In the genomic region with DNA sequence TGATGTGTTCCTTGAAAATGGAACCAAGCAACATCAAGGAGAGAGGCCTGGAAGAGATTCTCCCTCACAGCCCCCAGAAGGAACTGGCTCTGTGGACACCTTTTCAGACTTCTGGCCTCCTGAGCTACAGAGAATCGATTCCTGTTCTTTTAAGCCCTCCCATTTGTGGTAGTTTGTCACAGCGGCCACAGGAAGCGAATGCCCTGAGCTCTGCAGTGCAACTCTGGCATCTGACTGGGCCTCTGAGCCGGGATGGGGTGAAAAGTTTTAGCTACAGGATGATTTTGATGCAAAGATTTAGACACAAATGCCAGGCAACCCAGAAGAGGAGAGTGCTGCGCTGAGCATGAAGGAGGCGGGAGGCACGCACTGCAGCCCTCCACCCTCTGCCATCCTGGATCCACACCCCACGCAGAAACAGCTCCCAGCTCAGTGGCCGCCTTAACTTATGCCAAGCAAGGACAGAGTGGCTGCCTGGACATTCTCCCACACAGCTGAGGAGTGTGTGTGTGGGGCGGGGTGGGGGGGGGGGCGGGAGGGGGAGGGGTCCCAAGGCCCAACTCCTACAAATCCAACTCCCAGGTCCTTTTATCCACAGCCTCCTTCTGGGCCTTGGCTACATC, we compare ENCODE assay signal across 2 cellular contexts.
TF ChIP-seq lines count a peak whose summit lies in the region.

No MANE protein-coding gene starts in this region.

TF ChIP-seq in IMR-90, 13 proteins besides CTCF, POLR2A, EP300 and RAD21 (continued from another document):
- TF ChIP-seq, protein P1, sequence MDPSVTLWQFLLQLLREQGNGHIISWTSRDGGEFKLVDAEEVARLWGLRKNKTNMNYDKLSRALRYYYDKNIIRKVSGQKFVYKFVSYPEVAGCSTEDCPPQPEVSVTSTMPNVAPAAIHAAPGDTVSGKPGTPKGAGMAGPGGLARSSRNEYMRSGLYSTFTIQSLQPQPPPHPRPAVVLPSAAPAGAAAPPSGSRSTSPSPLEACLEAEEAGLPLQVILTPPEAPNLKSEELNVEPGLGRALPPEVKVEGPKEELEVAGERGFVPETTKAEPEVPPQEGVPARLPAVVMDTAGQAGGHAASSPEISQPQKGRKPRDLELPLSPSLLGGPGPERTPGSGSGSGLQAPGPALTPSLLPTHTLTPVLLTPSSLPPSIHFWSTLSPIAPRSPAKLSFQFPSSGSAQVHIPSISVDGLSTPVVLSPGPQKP (IDR thresholded peaks at IDR 0.05; ENCODE audit: borderline replicate concordance, low read depth, low read length), result no peak
- no peak for TF ChIP-seq RFX5 (IDR thresholded peaks at IDR 0.05; ENCODE audit: low read depth, low read length)
- TF ChIP-seq MAFK (IDR thresholded peaks at IDR 0.05; ENCODE audit: low read depth, low read length), result no peak
- no peak for TF ChIP-seq SMC3 (IDR thresholded peaks at IDR 0.05; ENCODE audit: low read depth, low read length)
- no peak for TF ChIP-seq MAZ (IDR thresholded peaks at IDR 0.05; ENCODE audit: borderline replicate concordance, low read depth, low read length)
- TF ChIP-seq RCOR1 (IDR thresholded peaks at IDR 0.05; ENCODE audit: insufficient replicate concordance, low read length), result no peak
- TF ChIP-seq FOS (IDR thresholded peaks at IDR 0.05; ENCODE audit: low read depth, low read length), result no peak
- no peak for TF ChIP-seq MXI1 (IDR thresholded peaks at IDR 0.05; ENCODE audit: borderline replicate concordance, low read depth, low read length)
- TF ChIP-seq BHLHE40 (IDR thresholded peaks at IDR 0.05; ENCODE audit: low read depth, low read length), result no peak
- TF ChIP-seq, protein P2, sequence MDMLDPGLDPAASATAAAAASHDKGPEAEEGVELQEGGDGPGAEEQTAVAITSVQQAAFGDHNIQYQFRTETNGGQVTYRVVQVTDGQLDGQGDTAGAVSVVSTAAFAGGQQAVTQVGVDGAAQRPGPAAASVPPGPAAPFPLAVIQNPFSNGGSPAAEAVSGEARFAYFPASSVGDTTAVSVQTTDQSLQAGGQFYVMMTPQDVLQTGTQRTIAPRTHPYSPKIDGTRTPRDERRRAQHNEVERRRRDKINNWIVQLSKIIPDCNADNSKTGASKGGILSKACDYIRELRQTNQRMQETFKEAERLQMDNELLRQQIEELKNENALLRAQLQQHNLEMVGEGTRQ (IDR thresholded peaks at IDR 0.05; ENCODE audit: low read depth, low read length), result no peak

TF ChIP-seq in WTC11, 78 proteins besides CTCF, POLR2A, EP300 and RAD21 (continued from another document):
- TF ChIP-seq, protein P3, sequence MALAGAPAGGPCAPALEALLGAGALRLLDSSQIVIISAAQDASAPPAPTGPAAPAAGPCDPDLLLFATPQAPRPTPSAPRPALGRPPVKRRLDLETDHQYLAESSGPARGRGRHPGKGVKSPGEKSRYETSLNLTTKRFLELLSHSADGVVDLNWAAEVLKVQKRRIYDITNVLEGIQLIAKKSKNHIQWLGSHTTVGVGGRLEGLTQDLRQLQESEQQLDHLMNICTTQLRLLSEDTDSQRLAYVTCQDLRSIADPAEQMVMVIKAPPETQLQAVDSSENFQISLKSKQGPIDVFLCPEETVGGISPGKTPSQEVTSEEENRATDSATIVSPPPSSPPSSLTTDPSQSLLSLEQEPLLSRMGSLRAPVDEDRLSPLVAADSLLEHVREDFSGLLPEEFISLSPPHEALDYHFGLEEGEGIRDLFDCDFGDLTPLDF (CRISPR knock-in tag; IDR thresholded peaks at IDR 0.05), result no peak
- no peak for TF ChIP-seq ELF4 (CRISPR knock-in tag; IDR thresholded peaks at IDR 0.05; ENCODE audit: low read depth)
- no peak for TF ChIP-seq MXD4 (CRISPR knock-in tag; IDR thresholded peaks at IDR 0.05; ENCODE audit: borderline replicate concordance)
- no peak for TF ChIP-seq ZNF416 (CRISPR knock-in tag; IDR thresholded peaks at IDR 0.05)
- TF ChIP-seq GRHL2 (CRISPR knock-in tag; IDR thresholded peaks at IDR 0.05; ENCODE audit: insufficient replicate concordance, severe bottlenecking), result no peak
- no peak for TF ChIP-seq NR1H2 (CRISPR knock-in tag; IDR thresholded peaks at IDR 0.05)
- no peak for TF ChIP-seq FOXJ3 (CRISPR knock-in tag; IDR thresholded peaks at IDR 0.05; ENCODE audit: borderline replicate concordance)
- TF ChIP-seq, protein P4, sequence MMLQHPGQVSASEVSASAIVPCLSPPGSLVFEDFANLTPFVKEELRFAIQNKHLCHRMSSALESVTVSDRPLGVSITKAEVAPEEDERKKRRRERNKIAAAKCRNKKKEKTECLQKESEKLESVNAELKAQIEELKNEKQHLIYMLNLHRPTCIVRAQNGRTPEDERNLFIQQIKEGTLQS (CRISPR knock-in tag; conservative IDR thresholded peaks at IDR 0.05), result no peak
- TF ChIP-seq, protein P5, sequence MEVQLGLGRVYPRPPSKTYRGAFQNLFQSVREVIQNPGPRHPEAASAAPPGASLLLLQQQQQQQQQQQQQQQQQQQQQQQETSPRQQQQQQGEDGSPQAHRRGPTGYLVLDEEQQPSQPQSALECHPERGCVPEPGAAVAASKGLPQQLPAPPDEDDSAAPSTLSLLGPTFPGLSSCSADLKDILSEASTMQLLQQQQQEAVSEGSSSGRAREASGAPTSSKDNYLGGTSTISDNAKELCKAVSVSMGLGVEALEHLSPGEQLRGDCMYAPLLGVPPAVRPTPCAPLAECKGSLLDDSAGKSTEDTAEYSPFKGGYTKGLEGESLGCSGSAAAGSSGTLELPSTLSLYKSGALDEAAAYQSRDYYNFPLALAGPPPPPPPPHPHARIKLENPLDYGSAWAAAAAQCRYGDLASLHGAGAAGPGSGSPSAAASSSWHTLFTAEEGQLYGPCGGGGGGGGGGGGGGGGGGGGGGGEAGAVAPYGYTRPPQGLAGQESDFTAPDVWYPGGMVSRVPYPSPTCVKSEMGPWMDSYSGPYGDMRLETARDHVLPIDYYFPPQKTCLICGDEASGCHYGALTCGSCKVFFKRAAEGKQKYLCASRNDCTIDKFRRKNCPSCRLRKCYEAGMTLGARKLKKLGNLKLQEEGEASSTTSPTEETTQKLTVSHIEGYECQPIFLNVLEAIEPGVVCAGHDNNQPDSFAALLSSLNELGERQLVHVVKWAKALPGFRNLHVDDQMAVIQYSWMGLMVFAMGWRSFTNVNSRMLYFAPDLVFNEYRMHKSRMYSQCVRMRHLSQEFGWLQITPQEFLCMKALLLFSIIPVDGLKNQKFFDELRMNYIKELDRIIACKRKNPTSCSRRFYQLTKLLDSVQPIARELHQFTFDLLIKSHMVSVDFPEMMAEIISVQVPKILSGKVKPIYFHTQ (CRISPR knock-in tag; IDR thresholded peaks at IDR 0.05), result no peak
- TF ChIP-seq, protein P6, sequence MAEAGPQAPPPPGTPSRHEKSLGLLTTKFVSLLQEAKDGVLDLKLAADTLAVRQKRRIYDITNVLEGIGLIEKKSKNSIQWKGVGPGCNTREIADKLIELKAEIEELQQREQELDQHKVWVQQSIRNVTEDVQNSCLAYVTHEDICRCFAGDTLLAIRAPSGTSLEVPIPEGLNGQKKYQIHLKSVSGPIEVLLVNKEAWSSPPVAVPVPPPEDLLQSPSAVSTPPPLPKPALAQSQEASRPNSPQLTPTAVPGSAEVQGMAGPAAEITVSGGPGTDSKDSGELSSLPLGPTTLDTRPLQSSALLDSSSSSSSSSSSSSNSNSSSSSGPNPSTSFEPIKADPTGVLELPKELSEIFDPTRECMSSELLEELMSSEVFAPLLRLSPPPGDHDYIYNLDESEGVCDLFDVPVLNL (CRISPR knock-in tag; IDR thresholded peaks at IDR 0.05; ENCODE audit: borderline replicate concordance, low read depth), result no peak
- TF ChIP-seq GTF2I (CRISPR knock-in tag; conservative IDR thresholded peaks at IDR 0.05), result no peak
- no peak for TF ChIP-seq SP1 (CRISPR knock-in tag; conservative IDR thresholded peaks at IDR 0.05)
- TF ChIP-seq ZNF423 (CRISPR knock-in tag; IDR thresholded peaks at IDR 0.05), result no peak
- TF ChIP-seq ZNF232 (CRISPR knock-in tag; IDR thresholded peaks at IDR 0.05), result no peak
- TF ChIP-seq, protein P7, sequence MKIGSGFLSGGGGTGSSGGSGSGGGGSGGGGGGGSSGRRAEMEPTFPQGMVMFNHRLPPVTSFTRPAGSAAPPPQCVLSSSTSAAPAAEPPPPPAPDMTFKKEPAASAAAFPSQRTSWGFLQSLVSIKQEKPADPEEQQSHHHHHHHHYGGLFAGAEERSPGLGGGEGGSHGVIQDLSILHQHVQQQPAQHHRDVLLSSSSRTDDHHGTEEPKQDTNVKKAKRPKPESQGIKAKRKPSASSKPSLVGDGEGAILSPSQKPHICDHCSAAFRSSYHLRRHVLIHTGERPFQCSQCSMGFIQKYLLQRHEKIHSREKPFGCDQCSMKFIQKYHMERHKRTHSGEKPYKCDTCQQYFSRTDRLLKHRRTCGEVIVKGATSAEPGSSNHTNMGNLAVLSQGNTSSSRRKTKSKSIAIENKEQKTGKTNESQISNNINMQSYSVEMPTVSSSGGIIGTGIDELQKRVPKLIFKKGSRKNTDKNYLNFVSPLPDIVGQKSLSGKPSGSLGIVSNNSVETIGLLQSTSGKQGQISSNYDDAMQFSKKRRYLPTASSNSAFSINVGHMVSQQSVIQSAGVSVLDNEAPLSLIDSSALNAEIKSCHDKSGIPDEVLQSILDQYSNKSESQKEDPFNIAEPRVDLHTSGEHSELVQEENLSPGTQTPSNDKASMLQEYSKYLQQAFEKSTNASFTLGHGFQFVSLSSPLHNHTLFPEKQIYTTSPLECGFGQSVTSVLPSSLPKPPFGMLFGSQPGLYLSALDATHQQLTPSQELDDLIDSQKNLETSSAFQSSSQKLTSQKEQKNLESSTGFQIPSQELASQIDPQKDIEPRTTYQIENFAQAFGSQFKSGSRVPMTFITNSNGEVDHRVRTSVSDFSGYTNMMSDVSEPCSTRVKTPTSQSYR (CRISPR knock-in tag; IDR thresholded peaks at IDR 0.05), result no peak
- TF ChIP-seq, protein P8, sequence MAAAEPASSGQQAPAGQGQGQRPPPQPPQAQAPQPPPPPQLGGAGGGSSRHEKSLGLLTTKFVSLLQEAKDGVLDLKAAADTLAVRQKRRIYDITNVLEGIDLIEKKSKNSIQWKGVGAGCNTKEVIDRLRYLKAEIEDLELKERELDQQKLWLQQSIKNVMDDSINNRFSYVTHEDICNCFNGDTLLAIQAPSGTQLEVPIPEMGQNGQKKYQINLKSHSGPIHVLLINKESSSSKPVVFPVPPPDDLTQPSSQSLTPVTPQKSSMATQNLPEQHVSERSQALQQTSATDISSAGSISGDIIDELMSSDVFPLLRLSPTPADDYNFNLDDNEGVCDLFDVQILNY (CRISPR knock-in tag; IDR thresholded peaks at IDR 0.05), result no peak
TF ChIP-seq in WTC11: peak in this region for 0.
